16 cellular contexts compared by ENCODE assay signal in the genomic region with DNA sequence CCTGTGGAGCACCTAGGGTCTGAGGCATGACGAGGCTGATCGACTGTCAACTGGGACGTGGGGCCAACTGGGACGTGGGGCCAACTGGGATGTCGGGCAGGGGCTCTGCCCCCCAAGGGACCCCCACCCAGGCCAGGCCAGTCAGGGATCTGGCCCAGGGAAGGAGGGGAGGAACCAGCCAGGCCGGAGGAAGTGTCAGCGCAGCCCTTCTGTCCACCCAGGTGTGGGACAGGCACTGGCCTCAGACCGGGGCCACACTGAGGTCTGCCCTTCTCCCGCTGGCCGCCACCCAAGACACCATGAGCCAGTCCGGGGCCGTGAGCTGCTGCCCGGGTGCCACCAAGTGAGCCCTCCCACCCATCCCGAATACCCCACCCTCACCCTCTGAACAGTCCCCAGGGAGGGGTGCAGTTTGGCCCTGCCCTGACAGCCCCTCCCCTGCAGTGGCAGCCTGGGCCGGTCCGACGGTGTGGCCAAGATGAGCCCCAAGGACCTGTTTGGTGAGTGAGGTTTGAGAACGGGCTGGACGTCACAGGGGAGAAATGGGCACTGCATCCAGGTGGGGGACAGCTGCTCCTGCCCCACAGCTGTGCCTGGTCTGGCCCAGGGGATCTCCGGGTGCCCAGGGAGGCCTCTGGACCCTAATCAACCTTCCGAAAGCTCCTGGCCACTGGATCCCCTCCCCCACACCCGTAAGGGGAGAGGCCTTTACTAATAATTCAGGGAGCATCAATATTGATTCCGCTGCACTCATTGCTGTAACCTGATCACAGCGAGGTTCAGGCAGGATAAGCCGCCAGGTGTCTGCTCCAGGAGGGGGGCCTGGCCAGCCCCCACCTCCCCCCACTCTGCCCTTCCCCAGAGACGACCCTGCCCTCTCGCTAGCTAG. TPM values are rescaled to one million over a fixed set of nuclear protein-coding genes. Genes with fewer than 3 reads are reported as not detected.
DNase-seq lines count a peak whose midpoint lies in the region; ATAC-seq, FAIRE-seq and TF ChIP-seq lines count a peak whose summit lies in the region.
"Had no signal": no experiment of that assay in that cellular context is flagged by ENCODE, and none has a peak within 500 bp of the region (broad histone marks: within the 10 kb centered on the region; RNA-seq: fewer than 3 reads in every experiment).

No MANE protein-coding gene starts in this region.

- no peak overlapping the region for H3K4me3 Mint-ChIP-seq in activated CD8-positive, alpha-beta memory T cell treated with anti-CD3 and anti-CD28 coated beads, Interleukin-2, amount 10 ng/mL, durations not matched to agents 7 days and 5 days
- H3K4me3 Mint-ChIP-seq: activated T-cell treated with anti-CD3 and anti-CD28 coated beads, Interleukin-2, amount 50 U/mL, for 4 hours had no signal

- peaks cover 4% of the 10 kb centered on the region for H3K4me1 Mint-ChIP-seq in activated CD8-positive, alpha-beta memory T cell treated with anti-CD3 and anti-CD28 coated beads, Interleukin-2, amount 10 ng/mL, durations not matched to agents 7 days and 5 days

- H3K36me3 ChIP-seq in BLaER1 (peaks cover 14% of the 10 kb centered on the region; the same call in 1 of the 2 replicates), NT2/D1 (ENCODE audit: insufficient read depth, insufficient read length, low read length) (peaks cover 24% of the 10 kb centered on the region), HepG2 (replicated peaks in 1 of 2; ENCODE audit: control insufficient read depth in 1 of 2, insufficient read depth in 2 of 2, low read length in 2 of 2) (no peaks in the 10 kb centered on the region; a peak in 1 of 5 replicates)

- peak overlapping the region; percentile 58; the same call in 1 of the 2 replicates for H3K4me2 ChIP-seq in BLaER1
- peak overlapping the region; percentile 59 for H3K4me2 ChIP-seq in HepG2 (ENCODE audit: low read depth, low read length)

- 71% methylated on average over 4 of the region's 27 CpGs for WGBS in HepG2 (ENCODE audit: low lambda C conversion rate)

- no TSS peak for BruUV-seq in HepG2 (replicated peaks; lab: Mats Ljungman, UMichigan)

- H3K9ac ChIP-seq in BLaER1 = no peak overlapping the region
- H3K9ac ChIP-seq in NT2/D1 (ENCODE audit: insufficient read length, low read depth) = peak overlapping the region; percentile 61
- H3K9ac ChIP-seq in HepG2 (ENCODE audit: insufficient read depth, low read depth, low read length) = peak overlapping the region; percentile 36; the same call in 1 of the 2 replicates

- H4K20me1 ChIP-seq in BLaER1 (peaks cover 29% of the 10 kb centered on the region), HepG2 (ENCODE audit: insufficient read depth, low read length) (0 out of 2 replicates have a peak, but pooled peaks cover 5% of the 10 kb centered on the region)

- H3K4me1 ChIP-seq in BLaER1 (peaks cover 42% of the 10 kb centered on the region), NT2/D1 (ENCODE audit: insufficient read depth, insufficient read length) (peaks cover 40% of the 10 kb centered on the region), HepG2 (ENCODE audit: insufficient read depth, low read length) (peaks cover 74% of the 10 kb centered on the region)

- H3K27me3 ChIP-seq in BLaER1 = peaks cover 68% of the 10 kb centered on the region
- H3K27me3 ChIP-seq in NT2/D1 (ENCODE audit: insufficient read depth, insufficient read length) = peaks cover 7% of the 10 kb centered on the region
- H3K27me3 ChIP-seq in HepG2 (ENCODE audit: control insufficient read depth in 1 of 2, insufficient read depth in 2 of 2, low read length in 2 of 2) = no peaks in the 10 kb centered on the region; a peak in 1 of 5 replicates

- peaks cover 45% of the 10 kb centered on the region for H3K79me2 ChIP-seq in HepG2 (ENCODE audit: insufficient read depth, low read length)

- TF ChIP-seq EP300 in HepG2 (IDR thresholded peaks at IDR 0.05; ENCODE audit: low read depth in 2 of 2, low read length in 2 of 2) = no peak
- no peak for TF ChIP-seq EP300 in HepG2 (CRISPR knock-in tag; IDR thresholded peaks at IDR 0.05; ENCODE audit: borderline replicate concordance)

- in situ Hi-C loops in HepG2 (cut with HindIII; ENCODE audit: extremely low pct_ligation_motif_present, low pct_unique_long_range_greater_than_20kb) = no loop called here

- H3K9me3 Mint-ChIP-seq in activated CD8-positive, alpha-beta memory T cell treated with anti-CD3 and anti-CD28 coated beads, Interleukin-2, amount 10 ng/mL, durations not matched to agents 7 days and 5 days (ENCODE audit: low read depth) = no peaks in the 10 kb centered on the region
- H3K9me3 Mint-ChIP-seq: activated T-cell treated with anti-CD3 and anti-CD28 coated beads, Interleukin-2, amount 50 U/mL, for 4 hours had no signal

- no peak for FAIRE-seq in HepG2 (lab: Jason Lieb, UNC)

- H2AFZ ChIP-seq in HepG2 (ENCODE audit: low read length) = no peak overlapping the region

- no peak for TF ChIP-seq CTCF in HepG2 (CRISPR knock-in tag; IDR thresholded peaks at IDR 0.05)

- no peak for TF ChIP-seq RAD21 in HepG2 (CRISPR knock-in tag; IDR thresholded peaks at IDR 0.05)

- intact Hi-C loops in HepG2 (cut with micrococcal nuclease; ENCODE audit: unreplicated experiment) = loop anchor here (10.0 kb wide), 1 partner anchor 55 kb away; no protein-coding TSS in a partner anchor

- H3K4me3 ChIP-seq in BLaER1 (no peak overlapping the region), NT2/D1 (ENCODE audit: insufficient read length, low read depth) (no peak overlapping the region), HepG2 (replicated peaks in 1 of 3; ENCODE audit: insufficient read depth in 1 of 3, low read depth in 2 of 3, low read length in 3 of 3) (peak overlapping the region in 1 of 3 experiments; percentile 50; a peak in 2 of 6 replicates)

- H3K9me3 ChIP-seq in BLaER1 = no peaks in the 10 kb centered on the region
- no peaks in the 10 kb centered on the region for H3K9me3 ChIP-seq in NT2/D1 (ENCODE audit: insufficient read depth, low read length)
- no peaks in the 10 kb centered on the region for H3K9me3 ChIP-seq in HepG2 (ENCODE audit: low read length)

- no peaks in the 10 kb centered on the region for H3K36me3 Mint-ChIP-seq in activated CD8-positive, alpha-beta memory T cell treated with anti-CD3 and anti-CD28 coated beads, Interleukin-2, amount 10 ng/mL, durations not matched to agents 7 days and 5 days

- no peak for DNase-seq in NT2/D1 (ENCODE audit: low read depth, low spot score)
- DNase-seq in HepG2 (ENCODE audit: low spot score) = no peak
- no peak for DNase-seq in activated CD8-positive, alpha-beta memory T cell treated with anti-CD3 and anti-CD28 coated beads, Interleukin-2, amount 10 ng/mL, durations not matched to agents 7 days and 5 days
- DNase-seq: activated CD4-positive, alpha-beta T cell treated with anti-CD3 and anti-CD28 coated beads, Interleukin-2, amount 50 U/mL, for 1 hour; activated T-cell treated with anti-CD3 and anti-CD28 coated beads, Interleukin-2, amount 50 U/mL, for 4 hours; DMS 273 treated with DMSO at 0.1 percent for 48 hours; glutamatergic neuron; kidney glomerular epithelial cell; NCI-H187; NCI-H82; SHP77; stimulated activated CD4-positive, alpha-beta T cell treated with anti-CD3 and anti-CD28 coated beads, Interleukin-12 subunit alpha, Interleukin-12 subunit beta, amount 100 ng/mL, for 4 hours; T1000 had no signal

- H3K27ac ChIP-seq in BLaER1 (no peak overlapping the region), HepG2 (ENCODE audit: extremely low read length, insufficient read depth, low read length) (peak overlapping the region; percentile 62)

- no peak for TF ChIP-seq POLR2A in HepG2 (IDR thresholded peaks at IDR 0.05; ENCODE audit: insufficient read depth in 1 of 2, low read depth in 2 of 2, low read length in 2 of 2)

- H3K27ac Mint-ChIP-seq in activated CD8-positive, alpha-beta memory T cell treated with anti-CD3 and anti-CD28 coated beads, Interleukin-2, amount 10 ng/mL, durations not matched to agents 7 days and 5 days = no peak overlapping the region

- POLR2A ChIA-PET in HepG2 (lab: Yijun Ruan, JAX) = interaction anchor here (7.9 kb wide), 1 partner anchor 12 kb away, joined by 191 read pairs; a partner anchor contains a TSS

- peaks cover 15% of the 10 kb centered on the region for H3K27me3 Mint-ChIP-seq in activated CD8-positive, alpha-beta memory T cell treated with anti-CD3 and anti-CD28 coated beads, Interleukin-2, amount 10 ng/mL, durations not matched to agents 7 days and 5 days

- CTCF ChIA-PET in HepG2 (lab: Yijun Ruan, JAX; ENCODE audit: low intra/inter-chr PET ratio, low total read pairs) = no interaction called here
- CTCF ChIA-PET in activated CD8-positive, alpha-beta memory T cell treated with anti-CD3 and anti-CD28 coated beads, Interleukin-2, amount 10 ng/mL, durations not matched to agents 7 days and 5 days (lab: Charles Lee) = interaction anchor here (1.1 to 1.6 kb wide), 3 partner anchors 13 to 155 kb away, joined by 3 to 4 read pairs (median 4); no protein-coding TSS in a partner anchor

- ATAC-seq in HepG2 (no peak), GM18867 (IDR thresholded peaks at IDR 0.05; ENCODE audit: unreplicated experiment) (no peak), HG03520 (IDR thresholded peaks at IDR 0.05; ENCODE audit: unreplicated experiment) (no peak)
- ATAC-seq in activated CD8-positive, alpha-beta memory T cell treated with anti-CD3 and anti-CD28 coated beads, Interleukin-2, amount 10 ng/mL, durations not matched to agents 7 days and 5 days = no peak
- ATAC-seq: activated T-cell treated with anti-CD3 and anti-CD28 coated beads, Interleukin-2, amount 50 U/mL, for 4 hours had no signal

RNA-seq across cellular contexts. Expression of a gene that starts 3.3 kb away (rescaled TPM):
- total RNA-seq in HepG2 (2016; rRNA removed; fragmentation: Illumina TruSeq; extraction: Trizol) = 55.6 and 89.3 TPM in 2 replicates
- total RNA-seq in HepG2 (2016; cell fraction: cytosol; rRNA removed; fragmentation: Illumina TruSeq; extraction: Trizol; ENCODE audit: low read depth) = 23.4 and 26.5 TPM in 2 replicates
- 59.5 and 96.0 TPM in 2 replicates for total RNA-seq in HepG2 (2016; cell fraction: insoluble cytoplasmic fraction; rRNA removed; fragmentation: Illumina TruSeq; extraction: Trizol)
- total RNA-seq in HepG2 (2016; cell fraction: membrane; rRNA removed; fragmentation: Illumina TruSeq; extraction: Trizol) = 40.7 and 48.2 TPM in 2 replicates
- total RNA-seq in HepG2 (2016; cell fraction: nucleus; rRNA removed; fragmentation: Illumina TruSeq; extraction: Trizol) = 113 TPM in 2 replicates
- polyA plus RNA-seq in HepG2 (2011; rRNA removed) = 416 and 597 TPM in 2 replicates
- 128 and 201 TPM in 2 replicates for polyA plus RNA-seq in HepG2 (2011; cell fraction: cytosol; rRNA removed)
- polyA plus RNA-seq in HepG2 (2011; cell fraction: nucleus; rRNA removed) = 5,456 and 6,377 TPM in 2 replicates
- polyA plus RNA-seq in HepG2 (2012) = 164 and 263 TPM in 2 replicates
- polyA plus RNA-seq in HepG2 (2016; cell fraction: cytosol; fragmentation: Illumina TruSeq; extraction: Trizol; ENCODE audit: low read depth) = 26.4 and 28.2 TPM in 2 replicates
- polyA plus RNA-seq in HepG2 (2016; cell fraction: insoluble cytoplasmic fraction; fragmentation: Illumina TruSeq; extraction: Trizol; ENCODE audit: low read depth) = 71.6 and 87.9 TPM in 2 replicates
- polyA plus RNA-seq in HepG2 (2016; cell fraction: membrane; fragmentation: Illumina TruSeq; extraction: Trizol; ENCODE audit: low read depth) = 43.4 and 44.2 TPM in 2 replicates
- 595 and 650 TPM in 2 replicates for polyA plus RNA-seq in HepG2 (2016; cell fraction: nucleus; fragmentation: Illumina TruSeq; extraction: Trizol; ENCODE audit: insufficient read depth, low read depth)
- 35.7 and 322 TPM in 2 replicates for polyA minus RNA-seq in HepG2 (2011; rRNA and poly(A)+ RNA removed; ENCODE audit: low replicate concordance)
- polyA minus RNA-seq in HepG2 (2011; cell fraction: cytosol; rRNA and poly(A)+ RNA removed) = 77.0 and 84.5 TPM in 2 replicates
- polyA minus RNA-seq in HepG2 (2011; cell fraction: nucleus; rRNA and poly(A)+ RNA removed) = 292 and 312 TPM in 2 replicates
- 10 to 100 TPM; 17.4 to 20.2 TPM for total RNA-seq in activated CD8-positive, alpha-beta memory T cell treated with anti-CD3 and anti-CD28 coated beads, Interleukin-2, amount 10 ng/mL, durations not matched to agents 7 days and 5 days

RNA-seq across cellular contexts. Expression of a gene that starts 13.7 kb away (rescaled TPM):
- 2.7 and 5.6 TPM in 2 replicates for total RNA-seq in HepG2 (2016; rRNA removed; fragmentation: Illumina TruSeq; extraction: Trizol)
- 0.71 and 1.1 TPM in 2 replicates for total RNA-seq in HepG2 (2016; cell fraction: cytosol; rRNA removed; fragmentation: Illumina TruSeq; extraction: Trizol; ENCODE audit: low read depth)
- total RNA-seq in HepG2 (2016; cell fraction: insoluble cytoplasmic fraction; rRNA removed; fragmentation: Illumina TruSeq; extraction: Trizol) = 2.5 and 6.4 TPM in 2 replicates
- total RNA-seq in HepG2 (2016; cell fraction: membrane; rRNA removed; fragmentation: Illumina TruSeq; extraction: Trizol) = 2.9 and 3.2 TPM in 2 replicates
- 6.8 and 8.5 TPM in 2 replicates for total RNA-seq in HepG2 (2016; cell fraction: nucleus; rRNA removed; fragmentation: Illumina TruSeq; extraction: Trizol)
- 17.1 and 20.9 TPM in 2 replicates for polyA plus RNA-seq in HepG2 (2011; rRNA removed)
- polyA plus RNA-seq in HepG2 (2011; cell fraction: cytosol; rRNA removed) = 13.5 and 14.1 TPM in 2 replicates
- 42.7 and 42.8 TPM in 2 replicates for polyA plus RNA-seq in HepG2 (2011; cell fraction: nucleus; rRNA removed)
- 20.6 and 20.8 TPM in 2 replicates for polyA plus RNA-seq in HepG2 (2012)
- polyA plus RNA-seq in HepG2 (2016; cell fraction: cytosol; fragmentation: Illumina TruSeq; extraction: Trizol; ENCODE audit: low read depth) = 1.3 and 1.4 TPM in 2 replicates
- polyA plus RNA-seq in HepG2 (2016; cell fraction: insoluble cytoplasmic fraction; fragmentation: Illumina TruSeq; extraction: Trizol; ENCODE audit: low read depth) = 3.6 and 3.8 TPM in 2 replicates
- 2.4 and 2.9 TPM in 2 replicates for polyA plus RNA-seq in HepG2 (2016; cell fraction: membrane; fragmentation: Illumina TruSeq; extraction: Trizol; ENCODE audit: low read depth)
- polyA plus RNA-seq in HepG2 (2016; cell fraction: nucleus; fragmentation: Illumina TruSeq; extraction: Trizol; ENCODE audit: insufficient read depth, low read depth) = 21.0 and 22.8 TPM in 2 replicates
- polyA minus RNA-seq in HepG2 (2011; rRNA and poly(A)+ RNA removed; ENCODE audit: low replicate concordance) = 5.4 and 7.9 TPM in 2 replicates
- 1.9 and 3.8 TPM in 2 replicates for polyA minus RNA-seq in HepG2 (2011; cell fraction: cytosol; rRNA and poly(A)+ RNA removed)
- polyA minus RNA-seq in HepG2 (2011; cell fraction: nucleus; rRNA and poly(A)+ RNA removed) = 11.6 and 13.4 TPM in 2 replicates
- total RNA-seq in activated CD8-positive, alpha-beta memory T cell treated with anti-CD3 and anti-CD28 coated beads, Interleukin-2, amount 10 ng/mL, durations not matched to agents 7 days and 5 days = 10 to 100 TPM; 23.5 to 26.0 TPM

RNA-seq across cellular contexts. Expression of a gene that starts 14.3 kb away (rescaled TPM):
- total RNA-seq in HepG2 (2016; rRNA removed; fragmentation: Illumina TruSeq; extraction: Trizol) = 18.2 and 29.6 TPM in 2 replicates
- total RNA-seq in HepG2 (2016; cell fraction: cytosol; rRNA removed; fragmentation: Illumina TruSeq; extraction: Trizol; ENCODE audit: low read depth) = 52.0 and 58.7 TPM in 2 replicates
- total RNA-seq in HepG2 (2016; cell fraction: insoluble cytoplasmic fraction; rRNA removed; fragmentation: Illumina TruSeq; extraction: Trizol) = 20.8 and 32.8 TPM in 2 replicates
- 63.0 and 70.8 TPM in 2 replicates for total RNA-seq in HepG2 (2016; cell fraction: membrane; rRNA removed; fragmentation: Illumina TruSeq; extraction: Trizol)
- total RNA-seq in HepG2 (2016; cell fraction: nucleus; rRNA removed; fragmentation: Illumina TruSeq; extraction: Trizol) = 23.5 and 24.2 TPM in 2 replicates
- polyA plus RNA-seq in HepG2 (2011; rRNA removed) = 22.3 and 31.6 TPM in 2 replicates
- 18.7 and 21.9 TPM in 2 replicates for polyA plus RNA-seq in HepG2 (2011; cell fraction: cytosol; rRNA removed)
- 48.8 and 50.2 TPM in 2 replicates for polyA plus RNA-seq in HepG2 (2011; cell fraction: nucleus; rRNA removed)
- polyA plus RNA-seq in HepG2 (2012) = 24.8 and 28.9 TPM in 2 replicates
- 54.2 and 64.1 TPM in 2 replicates for polyA plus RNA-seq in HepG2 (2016; cell fraction: cytosol; fragmentation: Illumina TruSeq; extraction: Trizol; ENCODE audit: low read depth)
- polyA plus RNA-seq in HepG2 (2016; cell fraction: insoluble cytoplasmic fraction; fragmentation: Illumina TruSeq; extraction: Trizol; ENCODE audit: low read depth) = 20.0 and 24.6 TPM in 2 replicates
- 53.8 and 73.1 TPM in 2 replicates for polyA plus RNA-seq in HepG2 (2016; cell fraction: membrane; fragmentation: Illumina TruSeq; extraction: Trizol; ENCODE audit: low read depth)
- polyA plus RNA-seq in HepG2 (2016; cell fraction: nucleus; fragmentation: Illumina TruSeq; extraction: Trizol; ENCODE audit: insufficient read depth, low read depth) = 41.0 and 44.0 TPM in 2 replicates
- polyA minus RNA-seq in HepG2 (2011; rRNA and poly(A)+ RNA removed; ENCODE audit: low replicate concordance) = 25.5 and 31.1 TPM in 2 replicates
- 12.7 and 21.4 TPM in 2 replicates for polyA minus RNA-seq in HepG2 (2011; cell fraction: cytosol; rRNA and poly(A)+ RNA removed)
- 27.7 and 32.9 TPM in 2 replicates for polyA minus RNA-seq in HepG2 (2011; cell fraction: nucleus; rRNA and poly(A)+ RNA removed)
- total RNA-seq in activated CD8-positive, alpha-beta memory T cell treated with anti-CD3 and anti-CD28 coated beads, Interleukin-2, amount 10 ng/mL, durations not matched to agents 7 days and 5 days = 10 to 100 TPM; 39.0 to 40.1 TPM

RNA-seq across cellular contexts. Expression of a gene that starts 37.9 kb away (rescaled TPM):
- total RNA-seq in HepG2 (2016; rRNA removed; fragmentation: Illumina TruSeq; extraction: Trizol) = 240 and 336 TPM in 2 replicates
- 94.7 and 94.9 TPM in 2 replicates for total RNA-seq in HepG2 (2016; cell fraction: cytosol; rRNA removed; fragmentation: Illumina TruSeq; extraction: Trizol; ENCODE audit: low read depth)
- 233 and 351 TPM in 2 replicates for total RNA-seq in HepG2 (2016; cell fraction: insoluble cytoplasmic fraction; rRNA removed; fragmentation: Illumina TruSeq; extraction: Trizol)
- 97.2 and 101 TPM in 2 replicates for total RNA-seq in HepG2 (2016; cell fraction: membrane; rRNA removed; fragmentation: Illumina TruSeq; extraction: Trizol)
- total RNA-seq in HepG2 (2016; cell fraction: nucleus; rRNA removed; fragmentation: Illumina TruSeq; extraction: Trizol) = 84.2 and 97.2 TPM in 2 replicates
- polyA plus RNA-seq in HepG2 (2011; rRNA removed) = 88.1 and 107 TPM in 2 replicates
- 93.4 and 124 TPM in 2 replicates for polyA plus RNA-seq in HepG2 (2011; cell fraction: cytosol; rRNA removed)
- 50.1 and 56.3 TPM in 2 replicates for polyA plus RNA-seq in HepG2 (2011; cell fraction: nucleus; rRNA removed)
- polyA plus RNA-seq in HepG2 (2012) = 89.8 and 93.0 TPM in 2 replicates
- 78.6 and 81.5 TPM in 2 replicates for polyA plus RNA-seq in HepG2 (2016; cell fraction: cytosol; fragmentation: Illumina TruSeq; extraction: Trizol; ENCODE audit: low read depth)
- polyA plus RNA-seq in HepG2 (2016; cell fraction: insoluble cytoplasmic fraction; fragmentation: Illumina TruSeq; extraction: Trizol; ENCODE audit: low read depth) = 291 and 296 TPM in 2 replicates
- polyA plus RNA-seq in HepG2 (2016; cell fraction: membrane; fragmentation: Illumina TruSeq; extraction: Trizol; ENCODE audit: low read depth) = 74.1 and 77.8 TPM in 2 replicates
- polyA plus RNA-seq in HepG2 (2016; cell fraction: nucleus; fragmentation: Illumina TruSeq; extraction: Trizol; ENCODE audit: insufficient read depth, low read depth) = 141 and 146 TPM in 2 replicates
- 76.8 and 132 TPM in 2 replicates for polyA minus RNA-seq in HepG2 (2011; rRNA and poly(A)+ RNA removed; ENCODE audit: low replicate concordance)
- polyA minus RNA-seq in HepG2 (2011; cell fraction: cytosol; rRNA and poly(A)+ RNA removed) = 46.9 and 78.3 TPM in 2 replicates
- polyA minus RNA-seq in HepG2 (2011; cell fraction: nucleus; rRNA and poly(A)+ RNA removed) = 15.8 and 16.4 TPM in 2 replicates
- 100 to 1,000 TPM; 249 to 293 TPM for total RNA-seq in activated CD8-positive, alpha-beta memory T cell treated with anti-CD3 and anti-CD28 coated beads, Interleukin-2, amount 10 ng/mL, durations not matched to agents 7 days and 5 days
